In the genomic region with DNA sequence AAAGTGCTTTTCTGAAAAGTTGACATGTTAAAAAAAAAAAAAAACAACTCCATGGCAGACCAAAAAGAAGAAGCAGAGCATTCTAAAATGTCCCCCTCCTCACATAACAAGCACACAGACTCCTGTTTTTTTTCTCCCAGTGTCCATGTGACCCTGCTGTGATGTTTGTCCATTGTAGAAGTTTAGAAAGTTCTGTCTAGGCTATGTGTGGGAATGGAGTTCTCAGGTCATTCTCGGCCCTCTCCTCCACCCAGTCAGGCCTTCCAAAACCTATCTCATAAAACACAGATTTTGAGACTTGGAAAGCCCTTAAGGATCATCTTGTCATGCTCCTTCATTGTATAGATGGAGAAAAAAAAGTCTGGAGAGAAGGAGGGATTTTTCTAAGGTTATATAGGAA, we compare ENCODE assay signal across 20 cellular contexts. TPM values are rescaled to one million over a fixed set of nuclear protein-coding genes. Genes with fewer than 3 reads are reported as not detected.
DNase-seq lines count a peak whose midpoint lies in the region; ATAC-seq, FAIRE-seq and TF ChIP-seq lines count a peak whose summit lies in the region.
"Had no signal": no experiment of that assay in that cellular context is flagged by ENCODE, and none has a peak within 500 bp of the region (broad histone marks: within the 10 kb centered on the region; RNA-seq: fewer than 3 reads in every experiment).

No MANE protein-coding gene starts in this region.

- peak overlapping the region in 2 of 3 donors; percentile 16 to 37 for H3K27ac ChIP-seq in right lobe of liver
- H3K27ac ChIP-seq in HepG2 (ENCODE audit: extremely low read length, insufficient read depth, low read length) = no peak overlapping the region
- peak overlapping the region; percentile 55 to 72 for H3K27ac ChIP-seq in right atrium auricular region
- peak overlapping the region; percentile 54 to 67 (median 60) for H3K27ac ChIP-seq in gastrocnemius medialis
- H3K27ac ChIP-seq in aorta (ENCODE audit: low read depth in 1 of 2, low read length in 2 of 2) = no peak overlapping the region
- no peak overlapping the region for H3K27ac ChIP-seq in neural progenitor cell
- H3K27ac ChIP-seq: neutrophil had no signal

- no peak overlapping the region for H3K27ac Mint-ChIP-seq in neural progenitor cell
- H3K27ac Mint-ChIP-seq: activated naive CD4-positive, alpha-beta T cell treated with anti-CD3 and anti-CD28 coated beads, Interleukin-2, amount 10 ng/mL, durations not matched to agents 7 days and 5 days; CD4-positive, alpha-beta memory T cell; mesothelial cell of epicardium had no signal

- TF ChIP-seq POLR2A in right lobe of liver (IDR thresholded peaks at IDR 0.05) (no peak), HepG2 (IDR thresholded peaks at IDR 0.05; ENCODE audit: insufficient read depth in 1 of 2, low read depth in 2 of 2, low read length in 2 of 2) (no peak), gastrocnemius medialis (IDR thresholded peaks at IDR 0.05) (no peak)

- H3K36me3 Mint-ChIP-seq in neural progenitor cell = no peaks in the 10 kb centered on the region
- H3K36me3 Mint-ChIP-seq: activated naive CD4-positive, alpha-beta T cell treated with anti-CD3 and anti-CD28 coated beads, Interleukin-2, amount 10 ng/mL, durations not matched to agents 7 days and 5 days; CD4-positive, alpha-beta memory T cell; mesothelial cell of epicardium had no signal

- H3K9me3 ChIP-seq in right lobe of liver (no peaks in the 10 kb centered on the region), HepG2 (ENCODE audit: low read length) (no peaks in the 10 kb centered on the region), right atrium auricular region (peaks cover 0 to 3% of the 10 kb centered on the region in 2 donors), gastrocnemius medialis (no peaks in the 10 kb centered on the region), aorta (ENCODE audit: control insufficient read depth, low read length) (no peaks in the 10 kb centered on the region), neural progenitor cell (ENCODE audit: low read depth) (no peaks in the 10 kb centered on the region)
- H3K9me3 ChIP-seq: neutrophil had no signal

- DNase-seq in right lobe of liver (no peak), HepG2 (ENCODE audit: low spot score) (no peak), right atrium auricular region (ENCODE audit: low spot score) (no peak), gastrocnemius medialis (no peak), aorta (no peak), neural progenitor cell (ENCODE audit: low spot score) (no peak), HTR-8/SVneo (ENCODE audit: insufficient read length, low spot score) (no peak)
- DNase-seq: activated naive CD4-positive, alpha-beta T cell treated with anti-CD3 and anti-CD28 coated beads, Interleukin-2, amount 10 ng/mL, durations not matched to agents 7 days and 5 days; CD4-positive, alpha-beta memory T cell; cortex of kidney; NCI-H2171 treated with DMSO at 0.1 percent for 48 hours had no signal

- WGBS in right lobe of liver (ENCODE audit: insufficient coverage, low coverage, low lambda C conversion rate, missing lambda C conversion rate) = 40% methylated on average over 1 of the region's 1 CpG
- 0% methylated on average over 1 of the region's 1 CpG for WGBS in HepG2 (ENCODE audit: low lambda C conversion rate)
- WGBS in aorta, 2 donors = 70 to 87% methylated on average over 1 of the region's 1 CpG

- H3K9me3 Mint-ChIP-seq in neural progenitor cell = no peaks in the 10 kb centered on the region
- H3K9me3 Mint-ChIP-seq: activated naive CD4-positive, alpha-beta T cell treated with anti-CD3 and anti-CD28 coated beads, Interleukin-2, amount 10 ng/mL, durations not matched to agents 7 days and 5 days had no signal

- FAIRE-seq in HepG2 (lab: Jason Lieb, UNC) (no peak), HTR-8/SVneo (lab: Jason Lieb, UNC) (no peak)

- H3K36me3 ChIP-seq in right lobe of liver (no peaks in the 10 kb centered on the region), HepG2 (replicated peaks in 1 of 2; ENCODE audit: control insufficient read depth in 1 of 2, insufficient read depth in 2 of 2, low read length in 2 of 2) (no peaks in the 10 kb centered on the region), right atrium auricular region (no peaks in the 10 kb centered on the region), gastrocnemius medialis (no peaks in the 10 kb centered on the region), aorta (ENCODE audit: control insufficient read depth in 1 of 2, insufficient read depth in 2 of 2, low read length in 1 of 2) (no peaks in the 10 kb centered on the region), neural progenitor cell (no peaks in the 10 kb centered on the region)
- H3K36me3 ChIP-seq: neutrophil had no signal

- no peak overlapping the region for H2AFZ ChIP-seq in HepG2 (ENCODE audit: low read length)
- H2AFZ ChIP-seq in neural progenitor cell (replicated peaks) = no peak overlapping the region

- H3K79me2 ChIP-seq in HepG2 (ENCODE audit: insufficient read depth, low read length) = no peaks in the 10 kb centered on the region
- H3K79me2 ChIP-seq in neural progenitor cell (ENCODE audit: low read depth) = no peaks in the 10 kb centered on the region

- intact Hi-C loops in right lobe of liver (cut with DNase I) (no loop called here), HepG2 (cut with micrococcal nuclease; ENCODE audit: unreplicated experiment) (no loop called here), gastrocnemius medialis (cut with DNase I; ENCODE audit: low total_unique reads) (no loop called here), aorta (cut with DNase I) (no loop called here)

- no peaks in the 10 kb centered on the region for H4K20me1 ChIP-seq in HepG2 (ENCODE audit: insufficient read depth, low read length)
- no peaks in the 10 kb centered on the region for H4K20me1 ChIP-seq in neural progenitor cell (ENCODE audit: low read depth)

- no peak overlapping the region for H3K4me3 Mint-ChIP-seq in neural progenitor cell
- H3K4me3 Mint-ChIP-seq: activated naive CD4-positive, alpha-beta T cell treated with anti-CD3 and anti-CD28 coated beads, Interleukin-2, amount 10 ng/mL, durations not matched to agents 7 days and 5 days; CD4-positive, alpha-beta memory T cell; mesothelial cell of epicardium had no signal

- H3F3A ChIP-seq in neural progenitor cell (ENCODE audit: low read depth) = no peaks in the 10 kb centered on the region

- TF ChIP-seq CTCF in right lobe of liver (IDR thresholded peaks at IDR 0.05) (no peak), HepG2 (CRISPR knock-in tag; IDR thresholded peaks at IDR 0.05) (no peak), right atrium auricular region (IDR thresholded peaks at IDR 0.05) (no peak), gastrocnemius medialis (IDR thresholded peaks at IDR 0.05 in 4 of 5, conservative IDR thresholded peaks at IDR 0.05 in 1 of 5) (no peak), neural progenitor cell (IDR thresholded peaks at IDR 0.05) (no peak)

- H3K4me2 ChIP-seq in HepG2 (ENCODE audit: low read depth, low read length) (no peak overlapping the region), neural progenitor cell (no peak overlapping the region)

- TF ChIP-seq EP300 in HepG2 (IDR thresholded peaks at IDR 0.05; ENCODE audit: low read depth in 2 of 2, low read length in 2 of 2) (no peak), HepG2 (CRISPR knock-in tag; IDR thresholded peaks at IDR 0.05; ENCODE audit: borderline replicate concordance) (no peak)

- H3K9ac ChIP-seq in HepG2 (ENCODE audit: insufficient read depth, low read depth, low read length) (no peak overlapping the region), neural progenitor cell (no peak overlapping the region)

- H3K4me3 ChIP-seq in right lobe of liver (peak overlapping the region in 1 of 3 donors; percentile 5), HepG2 (replicated peaks in 1 of 3; ENCODE audit: insufficient read depth in 1 of 3, low read depth in 2 of 3, low read length in 3 of 3) (no peak overlapping the region), right atrium auricular region (peak overlapping the region; percentile 34 to 37), gastrocnemius medialis (peak overlapping the region; percentile 18 to 43 (median 30)), aorta (ENCODE audit: low read length in 2 of 2) (no peak overlapping the region), neural progenitor cell (no peak overlapping the region)

- CTCF ChIA-PET in HepG2 (lab: Yijun Ruan, JAX; ENCODE audit: low intra/inter-chr PET ratio, low total read pairs) = no interaction called here

- H3K4me1 ChIP-seq in right lobe of liver (no peaks in the 10 kb centered on the region), HepG2 (ENCODE audit: insufficient read depth, low read length) (no peaks in the 10 kb centered on the region), right atrium auricular region (peaks cover 0 to 7% of the 10 kb centered on the region in 2 donors), gastrocnemius medialis (no peaks in the 10 kb centered on the region), aorta (ENCODE audit: control insufficient read depth in 1 of 2, insufficient read depth in 2 of 2, low read length in 2 of 2) (no peaks in the 10 kb centered on the region), neural progenitor cell (no peaks in the 10 kb centered on the region)

- TF ChIP-seq RAD21 in HepG2 (CRISPR knock-in tag; IDR thresholded peaks at IDR 0.05) = no peak

- POLR2A ChIA-PET in HepG2 (lab: Yijun Ruan, JAX) = no interaction called here

- H3K4me1 Mint-ChIP-seq in neural progenitor cell = no peaks in the 10 kb centered on the region
- H3K4me1 Mint-ChIP-seq: activated naive CD4-positive, alpha-beta T cell treated with anti-CD3 and anti-CD28 coated beads, Interleukin-2, amount 10 ng/mL, durations not matched to agents 7 days and 5 days; CD4-positive, alpha-beta memory T cell; mesothelial cell of epicardium had no signal

- ATAC-seq in right lobe of liver = peak in 3 of 4 donors; percentile 25 to 34 (median 31)
- ATAC-seq in HepG2 = no peak
- no peak for ATAC-seq in gastrocnemius medialis
- ATAC-seq in aorta (ENCODE audit: low FRiP score) = peak; percentile 58
- no peak for ATAC-seq in HG03342 (IDR thresholded peaks at IDR 0.05; ENCODE audit: unreplicated experiment)
- ATAC-seq: Panc1 had no signal

- no peaks in the 10 kb centered on the region for H3K27me3 Mint-ChIP-seq in neural progenitor cell (ENCODE audit: insufficient read depth, low read depth)
- H3K27me3 Mint-ChIP-seq: activated naive CD4-positive, alpha-beta T cell treated with anti-CD3 and anti-CD28 coated beads, Interleukin-2, amount 10 ng/mL, durations not matched to agents 7 days and 5 days had no signal

- H3K27me3 ChIP-seq in right lobe of liver (no peaks in the 10 kb centered on the region), HepG2 (ENCODE audit: control insufficient read depth in 1 of 2, insufficient read depth in 2 of 2, low read length in 2 of 2) (no peaks in the 10 kb centered on the region), right atrium auricular region (no peaks in the 10 kb centered on the region), gastrocnemius medialis (no peaks in the 10 kb centered on the region), aorta (ENCODE audit: control insufficient read depth in 1 of 2, insufficient read depth in 2 of 2, low read length in 1 of 2) (no peaks in the 10 kb centered on the region), neural progenitor cell (no peaks in the 10 kb centered on the region)
- H3K27me3 ChIP-seq: neutrophil had no signal

- in situ Hi-C loops in HepG2 (cut with HindIII; ENCODE audit: extremely low pct_ligation_motif_present, low pct_unique_long_range_greater_than_20kb) = no loop called here
- in situ Hi-C loops in gastrocnemius medialis (cut with MboI; ENCODE audit: low sequenced_read_pairs in 4 of 4) = no loop called here

- no TSS peak for BruUV-seq in HepG2 (replicated peaks; lab: Mats Ljungman, UMichigan)

RNA-seq across cellular contexts. Expression of a gene that starts 0.7 kb away (rescaled TPM):
- 10 to 100 TPM in 1 of 6 experiments, 1 to 10 TPM in 5; 1.5 to 11.0 (median 3.9) TPM for total RNA-seq in right lobe of liver
- 0.24 and 0.28 TPM in 2 replicates for total RNA-seq in HepG2 (2016; rRNA removed; fragmentation: Illumina TruSeq; extraction: Trizol)
- total RNA-seq in HepG2 (2016; cell fraction: cytosol; rRNA removed; fragmentation: Illumina TruSeq; extraction: Trizol; ENCODE audit: low read depth) = 0.35 and 1.0 TPM in 2 replicates
- 0.56 TPM in 1 of 2 replicates, not detected in the other for total RNA-seq in HepG2 (2016; cell fraction: insoluble cytoplasmic fraction; rRNA removed; fragmentation: Illumina TruSeq; extraction: Trizol)
- total RNA-seq in HepG2 (2016; cell fraction: membrane; rRNA removed; fragmentation: Illumina TruSeq; extraction: Trizol) = 0.10 and 0.12 TPM in 2 replicates
- 0.28 and 0.63 TPM in 2 replicates for total RNA-seq in HepG2 (2016; cell fraction: nucleus; rRNA removed; fragmentation: Illumina TruSeq; extraction: Trizol)
- polyA plus RNA-seq in HepG2 (2011; rRNA removed) = 0.18 and 0.25 TPM in 2 replicates
- 0.01 and 0.03 TPM in 2 replicates for polyA plus RNA-seq in HepG2 (2011; cell fraction: cytosol; rRNA removed)
- polyA plus RNA-seq in HepG2 (2011; cell fraction: nucleus; rRNA removed) = 0.26 and 0.29 TPM in 2 replicates
- polyA plus RNA-seq in HepG2 (2012) = 0.35 TPM in 1 of 2 replicates, not detected in the other
- polyA plus RNA-seq in HepG2 (2016; cell fraction: cytosol; fragmentation: Illumina TruSeq; extraction: Trizol; ENCODE audit: low read depth) = 0.09 and 0.11 TPM in 2 replicates
- 0.11 and 0.21 TPM in 2 replicates for polyA plus RNA-seq in HepG2 (2016; cell fraction: insoluble cytoplasmic fraction; fragmentation: Illumina TruSeq; extraction: Trizol; ENCODE audit: low read depth)
- polyA plus RNA-seq in HepG2 (2016; cell fraction: membrane; fragmentation: Illumina TruSeq; extraction: Trizol; ENCODE audit: low read depth) = 0.13 TPM in 1 of 2 replicates, not detected in the other
- 0.28 and 0.63 TPM in 2 replicates for polyA plus RNA-seq in HepG2 (2016; cell fraction: nucleus; fragmentation: Illumina TruSeq; extraction: Trizol; ENCODE audit: insufficient read depth, low read depth)
- 0.09 TPM in 1 of 2 replicates, not detected in the other for polyA minus RNA-seq in HepG2 (2011; rRNA and poly(A)+ RNA removed; ENCODE audit: low replicate concordance)
- not detected in 2 replicates for polyA minus RNA-seq in HepG2 (2011; cell fraction: cytosol; rRNA and poly(A)+ RNA removed)
- 0.39 and 1.4 TPM in 2 replicates for polyA minus RNA-seq in HepG2 (2011; cell fraction: nucleus; rRNA and poly(A)+ RNA removed)
- 10 to 100 TPM; 12.5 to 13.0 TPM for total RNA-seq in right atrium auricular region
- 10 to 100 TPM in 1 of 4 donors, 1 to 10 TPM in 3; 4.5 to 13.3 (median 7.7) TPM for total RNA-seq in gastrocnemius medialis
- total RNA-seq in aorta = 10 to 100 TPM; 17.0 to 43.6 TPM
- polyA plus RNA-seq in aorta = 1 to 10 TPM; 3.5 to 9.0 TPM
- 0.28 TPM in 1 of 2 replicates, not detected in the other for total RNA-seq in neural progenitor cell (ENCODE audit: low replicate concordance)
- total RNA-seq: epithelial cell of proximal tubule had no signal

RNA-seq across cellular contexts. Expression of a gene that starts 48.2 kb away (rescaled TPM):
- total RNA-seq in right lobe of liver (not detected), HepG2 (2016; rRNA removed; fragmentation: Illumina TruSeq; extraction: Trizol) (not detected in 2 replicates), right atrium auricular region (not detected), gastrocnemius medialis (not detected), aorta (not detected), neural progenitor cell (ENCODE audit: low replicate concordance) (not detected in 2 replicates)
- not detected in 2 replicates for total RNA-seq in HepG2 (2016; cell fraction: cytosol; rRNA removed; fragmentation: Illumina TruSeq; extraction: Trizol; ENCODE audit: low read depth)
- total RNA-seq in HepG2 (2016; cell fraction: insoluble cytoplasmic fraction; rRNA removed; fragmentation: Illumina TruSeq; extraction: Trizol) = not detected in 2 replicates
- not detected in 2 replicates for total RNA-seq in HepG2 (2016; cell fraction: membrane; rRNA removed; fragmentation: Illumina TruSeq; extraction: Trizol)
- total RNA-seq in HepG2 (2016; cell fraction: nucleus; rRNA removed; fragmentation: Illumina TruSeq; extraction: Trizol) = not detected in 2 replicates
- polyA plus RNA-seq in HepG2 (2011; rRNA removed) (not detected in 2 replicates), aorta (not detected)
- polyA plus RNA-seq in HepG2 (2011; cell fraction: cytosol; rRNA removed) = not detected in 2 replicates
- polyA plus RNA-seq in HepG2 (2011; cell fraction: nucleus; rRNA removed) = not detected in 2 replicates
- not detected in 2 replicates for polyA plus RNA-seq in HepG2 (2012)
- not detected in 2 replicates for polyA plus RNA-seq in HepG2 (2016; cell fraction: cytosol; fragmentation: Illumina TruSeq; extraction: Trizol; ENCODE audit: low read depth)
- polyA plus RNA-seq in HepG2 (2016; cell fraction: insoluble cytoplasmic fraction; fragmentation: Illumina TruSeq; extraction: Trizol; ENCODE audit: low read depth) = not detected in 2 replicates
- polyA plus RNA-seq in HepG2 (2016; cell fraction: membrane; fragmentation: Illumina TruSeq; extraction: Trizol; ENCODE audit: low read depth) = not detected in 2 replicates
- polyA plus RNA-seq in HepG2 (2016; cell fraction: nucleus; fragmentation: Illumina TruSeq; extraction: Trizol; ENCODE audit: insufficient read depth, low read depth) = not detected in 2 replicates
- not detected in 2 replicates for polyA minus RNA-seq in HepG2 (2011; rRNA and poly(A)+ RNA removed; ENCODE audit: low replicate concordance)
- not detected in 2 replicates for polyA minus RNA-seq in HepG2 (2011; cell fraction: cytosol; rRNA and poly(A)+ RNA removed)
- polyA minus RNA-seq in HepG2 (2011; cell fraction: nucleus; rRNA and poly(A)+ RNA removed) = not detected in 2 replicates
- total RNA-seq: A673; CD4-positive, alpha-beta memory T cell; epithelial cell of proximal tubule; H4; LHCN-M2; mesothelial cell of epicardium; ureter had no signal
- polyA plus RNA-seq: CD4-positive, alpha-beta memory T cell had no signal

Comparison
In these comparisons a context has a peak if more than half of its experiments do, and no peak if none do; other contexts are left out.
1. ATAC-seq: peak in right lobe of liver (3 of 4) and aorta (single experiment); none in HepG2 (single experiment), gastrocnemius medialis (0 of 2) and HG03342 (single experiment).
2. H3K27ac ChIP-seq: peak in right lobe of liver (2 of 3), right atrium auricular region (2 of 2) and gastrocnemius medialis (4 of 4); none in HepG2 (single experiment), aorta (0 of 2) and neural progenitor cell (single experiment).
3. H3K4me3 ChIP-seq: peak in right atrium auricular region (2 of 2) and gastrocnemius medialis (4 of 4); none in HepG2 (0 of 3), aorta (0 of 2) and neural progenitor cell (single experiment).